ENCODE assay signal across 8 cellular contexts in genomic region chr14:81519200-81519998, GRCh38. TPM values are rescaled to one million over a fixed set of nuclear protein-coding genes. Genes with fewer than 3 reads are reported as not detected.
DNase-seq lines count a peak whose midpoint lies in the region; ATAC-seq lines count a peak whose summit lies in the region.

No MANE protein-coding gene starts in this region.

- H3K27ac ChIP-seq in stomach smooth muscle (ENCODE audit: low read length) = peak overlapping the region; percentile 7

- intact Hi-C loops in left cardiac atrium (cut with DNase I) = no loop called here

- no peaks in the 10 kb centered on the region for H3K9me3 Mint-ChIP-seq in T-helper 2 cell treated with Interferon-gamma antibody and Interleukin-4, amounts not matched to agents 5 μg/mL and 100 μg/mL, for 36 hours

- no peak overlapping the region for H3K9ac ChIP-seq in stomach smooth muscle (ENCODE audit: low read length in 2 of 2)

- H3K4me3 ChIP-seq in stomach smooth muscle (ENCODE audit: low read length in 2 of 2) = no peak overlapping the region

- peak; percentile 8 for DNase-seq in T-helper 2 cell treated with Interferon-gamma antibody and Interleukin-4, amounts not matched to agents 5 μg/mL and 100 μg/mL, for 36 hours (ENCODE audit: low spot score)
- DNase-seq in left cardiac atrium (no peak), NCI-H1694 (lab: John Stamatoyannopoulos, UW) (no peak), SK-N-DZ (ENCODE audit: low spot score) (no peak)
- DNase-seq in activated CD4-positive, alpha-beta T cell treated with anti-CD3 and anti-CD28 coated beads, Interleukin-2, amount 50 U/mL, for 1 hour = no peak

- H3K27me3 ChIP-seq in stomach smooth muscle (ENCODE audit: control insufficient read depth in 1 of 2, insufficient read depth in 2 of 2, low read length in 2 of 2) = no peaks in the 10 kb centered on the region

- H3K4me3 Mint-ChIP-seq in T-helper 2 cell treated with Interferon-gamma antibody and Interleukin-4, amounts not matched to agents 5 μg/mL and 100 μg/mL, for 36 hours = peak overlapping the region; percentile 54

- H3K9me3 ChIP-seq in stomach smooth muscle (ENCODE audit: control insufficient read depth in 2 of 2, low read length in 2 of 2) = no peaks in the 10 kb centered on the region

- H3K4me1 Mint-ChIP-seq in T-helper 2 cell treated with Interferon-gamma antibody and Interleukin-4, amounts not matched to agents 5 μg/mL and 100 μg/mL, for 36 hours (ENCODE audit: low read depth) = peaks cover 20% of the 10 kb centered on the region

- peak overlapping the region; percentile 88 for H3K27ac Mint-ChIP-seq in T-helper 2 cell treated with Interferon-gamma antibody and Interleukin-4, amounts not matched to agents 5 μg/mL and 100 μg/mL, for 36 hours

- peaks cover 58% of the 10 kb centered on the region for H3K36me3 Mint-ChIP-seq in T-helper 2 cell treated with Interferon-gamma antibody and Interleukin-4, amounts not matched to agents 5 μg/mL and 100 μg/mL, for 36 hours (ENCODE audit: low read depth)

- peaks cover 15% of the 10 kb centered on the region for H3K4me1 ChIP-seq in stomach smooth muscle (ENCODE audit: control insufficient read depth, insufficient read depth, low read length)

- no peaks in the 10 kb centered on the region for H3K27me3 Mint-ChIP-seq in T-helper 2 cell treated with Interferon-gamma antibody and Interleukin-4, amounts not matched to agents 5 μg/mL and 100 μg/mL, for 36 hours (ENCODE audit: low read depth)

- H3K36me3 ChIP-seq in stomach smooth muscle (ENCODE audit: control insufficient read depth in 2 of 2, insufficient read depth in 2 of 2, low read length in 2 of 2) = peaks cover 14 to 16% of the 10 kb centered on the region in 2 donors

- peak; percentile 81 for ATAC-seq in GM18868 (IDR thresholded peaks at IDR 0.05; ENCODE audit: unreplicated experiment)
- peak; percentile 62 for ATAC-seq in HG02970 (IDR thresholded peaks at IDR 0.05; ENCODE audit: low FRiP score, unreplicated experiment)
- ATAC-seq in left cardiac atrium = peak; percentile 71 to 74

RNA-seq across cellular contexts. Expression of gene SEL1L, which starts 14.3 kb away (rescaled TPM):
- total RNA-seq in left cardiac atrium = 10 to 100 TPM; 56.9 to 66.0 TPM
- 18.2 and 21.1 TPM in 2 replicates for polyA plus RNA-seq in SK-N-DZ (2014; cell fraction: cytosol; rRNA removed)
- 12.9 and 13.3 TPM in 2 replicates for polyA plus RNA-seq in SK-N-DZ (2014; cell fraction: nucleus; rRNA removed)
